Comparison of ENCODE assay signal across 25 cellular contexts in the genomic region with DNA sequence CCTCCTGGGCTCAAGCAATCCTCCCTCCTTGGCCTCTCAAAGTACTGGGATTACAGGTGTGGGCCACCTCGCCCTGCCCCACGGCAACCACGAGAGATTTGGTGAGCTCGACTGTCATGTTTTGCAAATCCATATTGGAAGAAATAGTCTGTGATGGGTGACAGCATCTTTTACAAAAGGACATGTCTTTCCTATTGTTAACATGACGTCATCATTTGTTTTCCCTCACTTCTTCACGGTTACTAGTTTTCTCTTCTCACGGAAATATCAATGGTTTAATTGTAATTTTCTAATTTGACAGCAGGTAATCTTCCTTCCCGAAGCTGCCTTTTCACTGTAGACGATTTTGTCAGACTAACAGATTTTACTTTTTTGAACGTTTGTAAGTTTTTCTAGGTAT.
DNase-seq lines count a peak whose midpoint lies in the region; ATAC-seq, FAIRE-seq and TF ChIP-seq lines count a peak whose summit lies in the region.
"Had no signal": no experiment of that assay in that cellular context is flagged by ENCODE, and none has a peak within 500 bp of the region (broad histone marks: within the 10 kb centered on the region; RNA-seq: fewer than 3 reads in every experiment).

No MANE protein-coding gene starts in this region.

- H2AFZ ChIP-seq in astrocyte (ENCODE audit: low read depth, low read length) (no peak overlapping the region), K562 (ENCODE audit: low read depth, low read length) (no peak overlapping the region)

- POLR2A ChIA-PET in K562 (lab: Yijun Ruan, JAX) = no interaction called here

- no peak for TF ChIP-seq POLR2A in K562 (conservative IDR thresholded peaks at IDR 0.05)

- peaks cover 5% of the 10 kb centered on the region for H3K27me3 Mint-ChIP-seq in astrocyte (ENCODE audit: low read depth, unreplicated experiment)
- H3K27me3 Mint-ChIP-seq: B cell; CD4-positive, alpha-beta T cell had no signal

- H3K9me1 ChIP-seq in K562 (ENCODE audit: control insufficient read depth, insufficient read depth, low read length) = no peaks in the 10 kb centered on the region

- H3K27me3 ChIP-seq in astrocyte (ENCODE audit: insufficient read depth, low read length) (no peaks in the 10 kb centered on the region), K562 (ENCODE audit: control insufficient read depth in 2 of 2, insufficient read depth in 2 of 2, low read length in 2 of 2) (no peaks in the 10 kb centered on the region)
- H3K27me3 ChIP-seq: BLaER1 treated with 17β-estradiol and CSF1 and Interleukin-3, amounts not matched to agents 10 nM and 100 nM had no signal

- H3K9me3 Mint-ChIP-seq in astrocyte (ENCODE audit: unreplicated experiment) = peaks cover 10% of the 10 kb centered on the region

- no peak overlapping the region for H3K27ac ChIP-seq in astrocyte (ENCODE audit: low read depth, low read length)
- H3K27ac ChIP-seq in K562 (ENCODE audit: extremely low read depth, low read depth, low read length) = no peak overlapping the region
- H3K27ac ChIP-seq: 22Rv1; A549; BLaER1 treated with 17β-estradiol and CSF1 and Interleukin-3, amounts not matched to agents 10 nM and 100 nM; C4-2B had no signal

- H3K4me1 ChIP-seq in astrocyte (ENCODE audit: insufficient read depth, low read length) (no peaks in the 10 kb centered on the region), K562 (replicated peaks in 1 of 2; ENCODE audit: control insufficient read depth in 2 of 2, insufficient read depth in 2 of 2, low read length in 2 of 2) (no peaks in the 10 kb centered on the region)
- H3K4me1 ChIP-seq: A549, Caco-2 had no signal

- no peaks in the 10 kb centered on the region for H3K79me2 ChIP-seq in astrocyte (ENCODE audit: insufficient read depth, low read length)
- no peaks in the 10 kb centered on the region for H3K79me2 ChIP-seq in K562 (ENCODE audit: control insufficient read depth, insufficient read depth, low read length)

- no peaks in the 10 kb centered on the region for H3K36me3 Mint-ChIP-seq in astrocyte (ENCODE audit: low read depth, unreplicated experiment)
- H3K36me3 Mint-ChIP-seq: CD8-positive, alpha-beta T cell had no signal

- no peak overlapping the region for H3K4me2 ChIP-seq in astrocyte (ENCODE audit: low read length)
- no peak overlapping the region for H3K4me2 ChIP-seq in K562 (ENCODE audit: insufficient read depth, low read length)
- H3K4me2 ChIP-seq: A549; BLaER1 treated with 17β-estradiol and CSF1 and Interleukin-3, amounts not matched to agents 10 nM and 100 nM had no signal

- intact Hi-C loops in K562 (cut with micrococcal nuclease) = no loop called here

- in situ Hi-C loops in K562 (cut with MboI) = no loop called here

- no TSS peak for BruUV-seq in K562 (replicated peaks; lab: Mats Ljungman, UMichigan)

- H3K36me3 ChIP-seq in astrocyte (ENCODE audit: insufficient read depth, low read length) = no peaks in the 10 kb centered on the region
- H3K36me3 ChIP-seq in K562 (ENCODE audit: control insufficient read depth, insufficient read depth, low read length) = no peaks in the 10 kb centered on the region
- H3K36me3 ChIP-seq: BLaER1 treated with 17β-estradiol and CSF1 and Interleukin-3, amounts not matched to agents 10 nM and 100 nM had no signal

- CTCF ChIA-PET in K562 (lab: Yijun Ruan, JAX; ENCODE audit: low intra/inter-chr PET ratio) = no interaction called here

- no peak overlapping the region for H3K4me3 ChIP-seq in astrocyte (ENCODE audit: insufficient read depth, low read depth, low read length)
- no peak overlapping the region for H3K4me3 ChIP-seq in K562
- H3K4me3 ChIP-seq: A549; BLaER1 treated with 17β-estradiol and CSF1 and Interleukin-3, amounts not matched to agents 10 nM and 100 nM had no signal

- H3K4me3 Mint-ChIP-seq in astrocyte (ENCODE audit: unreplicated experiment) = no peak overlapping the region
- H3K4me3 Mint-ChIP-seq: B cell; CD4-positive, alpha-beta T cell; CD8-positive, alpha-beta T cell had no signal

- FAIRE-seq in D721Med (lab: Jason Lieb, UNC) (peak; percentile 79), astrocyte (lab: Jason Lieb, UNC) (peak; percentile 56), K562 (lab: Jason Lieb, UNC) (no peak)
- FAIRE-seq: A549, GM12891, GM19239 had no signal

- WGBS in K562 (ENCODE audit: insufficient coverage, low coverage, missing lambda C conversion rate) = 1% methylated on average over 10 of the region's 10 CpGs

- TF ChIP-seq CTCF in D721Med (IDR thresholded peaks at IDR 0.05; ENCODE audit: insufficient read depth, missing control alignments) = no peak
- no peak for TF ChIP-seq CTCF in astrocyte (IDR thresholded peaks at IDR 0.05; ENCODE audit: insufficient read depth, low read depth, low read length)
- no peak for TF ChIP-seq CTCF in K562 (IDR thresholded peaks at IDR 0.05 in 2 of 3, conservative IDR thresholded peaks at IDR 0.05 in 1 of 3; ENCODE audit: insufficient read depth in 2 of 3, low read depth in 1 of 3, low read length in 3 of 3)

- no peak for TF ChIP-seq EP300 in K562 (IDR thresholded peaks at IDR 0.05; ENCODE audit: low read length)

- DNase-seq in DMS53 (lab: John Stamatoyannopoulos, UW) = peak; percentile 41
- no peak for DNase-seq in DMS53 treated with DMSO at 0.1 percent for 48 hours (lab: John Stamatoyannopoulos, UW; ENCODE audit: unreplicated experiment)
- DNase-seq in D721Med (ENCODE audit: insufficient read length, low spot score) = no peak
- no peak for DNase-seq in astrocyte (ENCODE audit: low read depth)
- DNase-seq in K562 (ENCODE audit: extremely low read depth in 1 of 4, low spot score in 3 of 4) = no peak
- no peak for DNase-seq in NCI-H128 (lab: John Stamatoyannopoulos, UW; ENCODE audit: unreplicated experiment)
- DNase-seq: AML-193; Caco-2; Calu3; CD4-positive, alpha-beta T cell; CD8-positive, alpha-beta T cell; DMS 273 treated with DMSO at 0.1 percent for 48 hours; DMS153; DMS79; DND-41; EL; GDM1 had no signal

- H4K20me1 ChIP-seq in astrocyte (ENCODE audit: insufficient read depth, low read length) = no peaks in the 10 kb centered on the region
- H4K20me1 ChIP-seq in K562 (replicated peaks; ENCODE audit: control insufficient read depth, insufficient read depth, low read length) = no peaks in the 10 kb centered on the region
- H4K20me1 ChIP-seq: BLaER1 treated with 17β-estradiol and CSF1 and Interleukin-3, amounts not matched to agents 10 nM and 100 nM had no signal

- H3K4me1 Mint-ChIP-seq in astrocyte (ENCODE audit: low read depth, unreplicated experiment) = no peaks in the 10 kb centered on the region
- H3K4me1 Mint-ChIP-seq: B cell had no signal

- H3K9ac ChIP-seq in astrocyte (ENCODE audit: low read length) (no peak overlapping the region), K562 (ENCODE audit: insufficient read depth in 1 of 2, low read depth in 2 of 2, low read length in 2 of 2) (no peak overlapping the region)
- H3K9ac ChIP-seq: BLaER1 treated with 17β-estradiol and CSF1 and Interleukin-3, amounts not matched to agents 10 nM and 100 nM had no signal

- TF ChIP-seq RAD21 in K562 (CRISPR knock-in tag; conservative IDR thresholded peaks at IDR 0.05 in 1 of 2, IDR thresholded peaks at IDR 0.05 in 1 of 2) = no peak

- ATAC-seq in K562 (no peak), GM21528 (IDR thresholded peaks at IDR 0.05; ENCODE audit: low FRiP score, unreplicated experiment) (no peak)
- ATAC-seq: A549; CD8-positive, alpha-beta T cell had no signal

- H3K9me3 ChIP-seq in astrocyte (ENCODE audit: insufficient read depth, low read depth, low read length) (peaks cover 3% of the 10 kb centered on the region), K562 (replicated peaks; ENCODE audit: control insufficient read depth, insufficient read depth, low read depth, low read length) (no peaks in the 10 kb centered on the region)

- H3K27ac Mint-ChIP-seq in astrocyte (ENCODE audit: unreplicated experiment) = no peak overlapping the region
- H3K27ac Mint-ChIP-seq: B cell; CD4-positive, alpha-beta T cell; CD8-positive, alpha-beta T cell had no signal

TF ChIP-seq in K562, 482 proteins besides CTCF, POLR2A, EP300 and RAD21 (continues in another document):
- TF ChIP-seq TAF7 (tag; IDR thresholded peaks at IDR 0.05) (no peak), PHF21A (IDR thresholded peaks at IDR 0.05; ENCODE audit: borderline replicate concordance, low read depth) (no peak), TRIM28 (IDR thresholded peaks at IDR 0.05) (no peak), JUND (IDR thresholded peaks at IDR 0.05; ENCODE audit: borderline replicate concordance, low read depth, low read length) (0 out of 2 replicates have a peak, but pooled peaks have one; percentile 14), JUND (tag; IDR thresholded peaks at IDR 0.05; ENCODE audit: borderline replicate concordance, low read depth, low read length) (peak; percentile 67; the same call in 1 of the 3 replicates), MIER1 (IDR thresholded peaks at IDR 0.05; ENCODE audit: low read depth) (no peak), CCNT2 (IDR thresholded peaks at IDR 0.05; ENCODE audit: borderline replicate concordance, extremely low read depth, insufficient read length, low read depth, low read length) (no peak), JUNB (CRISPR knock-in tag; conservative IDR thresholded peaks at IDR 0.05) (peak; percentile 59; the same call in 1 of the 2 replicates), PHTF2 (CRISPR knock-in tag; IDR thresholded peaks at IDR 0.05) (no peak), ZFX (CRISPR knock-in tag; IDR thresholded peaks at IDR 0.05) (no peak), ZNF217 (CRISPR knock-in tag; IDR thresholded peaks at IDR 0.05) (no peak), ATF7 (IDR thresholded peaks at IDR 0.05) (peak; percentile 78)
- TF ChIP-seq, protein P1, sequence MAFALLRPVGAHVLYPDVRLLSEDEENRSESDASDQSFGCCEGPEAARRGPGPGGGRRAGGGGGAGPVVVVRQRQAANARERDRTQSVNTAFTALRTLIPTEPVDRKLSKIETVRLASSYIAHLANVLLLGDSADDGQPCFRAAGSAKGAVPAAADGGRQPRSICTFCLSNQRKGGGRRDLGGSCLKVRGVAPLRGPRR (CRISPR knock-in tag; IDR thresholded peaks at IDR 0.05) = no peak
- TF ChIP-seq, protein P2, sequence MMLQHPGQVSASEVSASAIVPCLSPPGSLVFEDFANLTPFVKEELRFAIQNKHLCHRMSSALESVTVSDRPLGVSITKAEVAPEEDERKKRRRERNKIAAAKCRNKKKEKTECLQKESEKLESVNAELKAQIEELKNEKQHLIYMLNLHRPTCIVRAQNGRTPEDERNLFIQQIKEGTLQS (IDR thresholded peaks at IDR 0.05) = peak; percentile 86
- TF ChIP-seq, protein P2 (CRISPR knock-in tag; conservative IDR thresholded peaks at IDR 0.05) = no peak
